Comparison of ENCODE assay signal across 14 cellular contexts in the genomic region with DNA sequence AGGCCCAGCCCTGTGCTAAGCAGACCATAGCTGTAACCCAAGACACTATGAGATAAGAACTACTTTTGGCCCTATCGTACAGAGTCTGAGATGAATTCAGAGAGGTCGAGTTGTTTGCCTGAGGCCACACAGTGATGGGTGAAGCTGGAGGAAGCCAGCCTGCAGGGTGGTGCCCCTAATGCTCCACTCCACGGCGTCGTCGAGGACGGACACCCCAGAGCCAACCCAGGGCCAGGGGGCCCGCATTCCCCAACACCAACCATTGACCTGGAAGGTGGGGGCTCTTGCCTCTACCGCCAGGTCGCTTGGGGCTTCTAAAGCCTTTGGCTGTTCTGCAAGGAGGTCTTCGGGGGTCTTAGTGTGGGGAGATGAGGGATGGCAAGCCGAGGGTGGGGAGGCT.
DNase-seq lines count a peak whose midpoint lies in the region; ATAC-seq and TF ChIP-seq lines count a peak whose summit lies in the region.
"Had no signal": no experiment of that assay in that cellular context is flagged by ENCODE, and none has a peak within 500 bp of the region (broad histone marks: within the 10 kb centered on the region; RNA-seq: fewer than 3 reads in every experiment).

No MANE protein-coding gene starts in this region.

- H3K9me3 ChIP-seq in left ventricle myocardium inferior (replicated peaks) = no peaks in the 10 kb centered on the region
- H3K9me3 ChIP-seq: HAP-1, SJCRH30 had no signal

- H3K9me3 Mint-ChIP-seq in IgD-negative memory B cell (no peaks in the 10 kb centered on the region), naive B cell (no peaks in the 10 kb centered on the region)
- H3K9me3 Mint-ChIP-seq in stimulated activated naive B cell treated with anti-CD40 and anti-IgM and Interleukin-4, amounts not matched to agents 10 μg/mL and 1 μg/mL and 100 μg/mL, for 72 hours = no peaks in the 10 kb centered on the region

- ATAC-seq in Right ventricle myocardium inferior = no peak
- no peak for ATAC-seq in naive B cell (ENCODE audit: low read depth in 2 of 2)
- no peak for ATAC-seq in stimulated activated naive B cell treated with anti-CD40 and anti-IgM and Interleukin-4, amounts not matched to agents 10 μg/mL and 1 μg/mL and 100 μg/mL, for 72 hours (replicated peaks)
- no peak for ATAC-seq in GM21360 (IDR thresholded peaks at IDR 0.05; ENCODE audit: unreplicated experiment)

- H3K36me3 Mint-ChIP-seq in IgD-negative memory B cell (peaks cover 2% of the 10 kb centered on the region), naive B cell (no peaks in the 10 kb centered on the region)
- peaks cover 0 to 3% of the 10 kb centered on the region in 2 donors for H3K36me3 Mint-ChIP-seq in stimulated activated naive B cell treated with anti-CD40 and anti-IgM and Interleukin-4, amounts not matched to agents 10 μg/mL and 1 μg/mL and 100 μg/mL, for 72 hours

- H3K27me3 Mint-ChIP-seq in IgD-negative memory B cell = peaks cover 4% of the 10 kb centered on the region
- no peaks in the 10 kb centered on the region for H3K27me3 Mint-ChIP-seq in naive B cell
- no peaks in the 10 kb centered on the region for H3K27me3 Mint-ChIP-seq in stimulated activated naive B cell treated with anti-CD40 and anti-IgM and Interleukin-4, amounts not matched to agents 10 μg/mL and 1 μg/mL and 100 μg/mL, for 72 hours

- H3K27ac ChIP-seq in left ventricle myocardium inferior (replicated peaks) = no peak overlapping the region
- H3K27ac ChIP-seq: GM23248, SJCRH30 had no signal

- peaks cover 96% of the 10 kb centered on the region for H3K27me3 ChIP-seq in left ventricle myocardium inferior (ENCODE audit: low read depth)
- H3K27me3 ChIP-seq: SJCRH30 had no signal

- H3K4me1 Mint-ChIP-seq in IgD-negative memory B cell = peaks cover 38 to 55% (median 53%) of the 10 kb centered on the region in 3 donors
- peaks cover 55 to 94% (median 91%) of the 10 kb centered on the region in 3 donors for H3K4me1 Mint-ChIP-seq in naive B cell
- H3K4me1 Mint-ChIP-seq in stimulated activated naive B cell treated with anti-CD40 and anti-IgM and Interleukin-4, amounts not matched to agents 10 μg/mL and 1 μg/mL and 100 μg/mL, for 72 hours = peaks cover 73 to 96% of the 10 kb centered on the region in 2 donors

- H3K4me3 ChIP-seq in left ventricle myocardium inferior = no peak overlapping the region
- H3K4me3 ChIP-seq: GM23248, HAP-1, SJCRH30 had no signal

- peak; percentile 39 for DNase-seq in Right ventricle myocardium inferior (ENCODE audit: missing footprints)
- DNase-seq in left ventricle myocardium inferior = no peak
- DNase-seq in naive B cell = no peak
- DNase-seq in stimulated activated naive B cell treated with anti-CD40 and anti-IgM and Interleukin-4, amounts not matched to agents 10 μg/mL and 1 μg/mL and 100 μg/mL, for 72 hours = no peak
- DNase-seq in RPMI8226 = no peak
- no peak for DNase-seq in nucleus accumbens (lab: John Stamatoyannopoulos, UW)
- DNase-seq: GM23248, MM.1S, NCI-H1105 treated with DMSO at 0.1 percent for 48 hours, NCI-H1694, SJCRH30 had no signal

- H3K36me3 ChIP-seq in left ventricle myocardium inferior = no peaks in the 10 kb centered on the region
- H3K36me3 ChIP-seq: HAP-1, SJCRH30 had no signal

- H3K4me3 Mint-ChIP-seq in IgD-negative memory B cell (peak overlapping the region in 1 of 4 donors; percentile 75), naive B cell (peak overlapping the region; percentile 45 to 89 (median 70))
- peak overlapping the region; percentile 59 to 60 for H3K4me3 Mint-ChIP-seq in stimulated activated naive B cell treated with anti-CD40 and anti-IgM and Interleukin-4, amounts not matched to agents 10 μg/mL and 1 μg/mL and 100 μg/mL, for 72 hours

- H3K4me1 ChIP-seq in left ventricle myocardium inferior = peaks cover 3% of the 10 kb centered on the region
- H3K4me1 ChIP-seq: HAP-1, SJCRH30 had no signal

- intact Hi-C loops in Right ventricle myocardium inferior (cut with DNase I) = no loop called here
- intact Hi-C loops in left ventricle myocardium inferior (cut with micrococcal nuclease) = no loop called here

- TF ChIP-seq CTCF in left ventricle myocardium inferior (IDR thresholded peaks at IDR 0.05; ENCODE audit: borderline replicate concordance) = no peak

- H3K27ac Mint-ChIP-seq in IgD-negative memory B cell (peak overlapping the region; percentile 10 to 54 (median 23)), naive B cell (peak overlapping the region in 5 of 6 donors; percentile 12 to 87 (median 72))
- peak overlapping the region; percentile 42 for H3K27ac Mint-ChIP-seq in stimulated activated naive B cell treated with anti-CD40 and anti-IgM and Interleukin-4, amounts not matched to agents 10 μg/mL and 1 μg/mL and 100 μg/mL, for 72 hours
